In the genomic region with DNA sequence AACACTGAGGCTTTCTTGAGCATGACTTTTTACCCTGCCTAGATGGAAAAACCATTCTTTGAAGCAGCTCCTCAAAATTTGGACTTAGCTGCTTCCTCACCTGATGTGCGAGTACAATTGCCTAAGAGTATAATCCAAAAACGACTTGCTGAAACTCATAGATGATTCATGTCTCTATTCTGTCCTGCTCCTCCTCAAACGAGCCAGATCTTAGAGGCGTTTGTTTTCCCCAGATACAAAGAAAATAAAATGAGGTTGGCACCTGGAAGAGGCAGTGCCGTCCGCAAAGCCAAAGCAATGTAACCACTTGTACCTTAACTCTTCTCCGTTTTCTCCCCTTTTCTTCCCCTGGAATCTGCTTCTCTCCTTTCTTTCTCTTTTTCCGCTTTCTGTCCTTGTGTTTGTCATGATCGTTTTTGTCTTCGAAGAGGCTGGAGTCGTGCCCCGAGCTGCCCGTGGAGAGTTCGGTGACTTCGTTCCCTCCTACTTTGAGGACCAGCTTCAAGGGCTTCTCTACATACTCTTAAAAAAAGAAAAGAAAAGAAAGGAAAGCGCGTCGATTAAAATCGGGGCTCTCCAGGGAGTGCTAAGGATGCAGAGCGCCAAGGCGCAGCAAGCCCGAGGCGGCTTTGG, we compare ENCODE assay signal across 8 cellular contexts. TPM values are rescaled to one million over a fixed set of nuclear protein-coding genes. Genes with fewer than 3 reads are reported as not detected.
DNase-seq lines count a peak whose midpoint lies in the region; ATAC-seq and TF ChIP-seq lines count a peak whose summit lies in the region.

No MANE protein-coding gene starts in this region.

- H3K4me1 ChIP-seq in colonic mucosa = peaks cover 7% of the 10 kb centered on the region

- no peak for DNase-seq in Jurkat, Clone E6-1 (ENCODE audit: low read depth, low spot score)
- DNase-seq in colonic mucosa = no peak
- no peak for DNase-seq in naive thymus-derived CD8-positive, alpha-beta T cell
- no peak for DNase-seq in NCI-H2171 (lab: John Stamatoyannopoulos, UW)
- DNase-seq in COR-L47 (lab: John Stamatoyannopoulos, UW) = no peak
- DNase-seq in activated CD4-positive, alpha-beta T cell treated with anti-CD3 and anti-CD28 coated beads for 48 hours = no peak

- H3K27ac Mint-ChIP-seq in naive thymus-derived CD8-positive, alpha-beta T cell = peak overlapping the region; percentile 68 to 95 (median 90)

- no peaks in the 10 kb centered on the region for H3K9me3 ChIP-seq in colonic mucosa

- no peaks in the 10 kb centered on the region for H3K9me3 Mint-ChIP-seq in naive thymus-derived CD8-positive, alpha-beta T cell

- H3K27ac ChIP-seq in C4-2B (peak overlapping the region; percentile 84), colonic mucosa (no peak overlapping the region)

- H3K27me3 Mint-ChIP-seq in naive thymus-derived CD8-positive, alpha-beta T cell = no peaks in the 10 kb centered on the region

- H3K9ac ChIP-seq in colonic mucosa (ENCODE audit: low read depth in 2 of 2, low read length in 2 of 2) = peak overlapping the region; percentile 70 to 80

- peak overlapping the region; percentile 70 for H3K4me3 ChIP-seq in Jurkat, Clone E6-1 (ENCODE audit: low read length)
- H3K4me3 ChIP-seq in colonic mucosa = peak overlapping the region; percentile 92

- H3K27me3 ChIP-seq in colonic mucosa = no peaks in the 10 kb centered on the region

- peaks cover 0 to 35% (median 3%) of the 10 kb centered on the region in 3 donors for H3K36me3 Mint-ChIP-seq in naive thymus-derived CD8-positive, alpha-beta T cell

- no peak for ATAC-seq in naive thymus-derived CD8-positive, alpha-beta T cell
- ATAC-seq in GM21360 (IDR thresholded peaks at IDR 0.05; ENCODE audit: unreplicated experiment) = no peak

- POLR2A ChIA-PET in naive thymus-derived CD8-positive, alpha-beta T cell (lab: Charles Lee) = interaction anchor here (0.7 to 1.0 kb wide), 2 partner anchors 297 to 379 kb away, joined by 3 to 6 read pairs; no protein-coding TSS in a partner anchor

- H3K36me3 ChIP-seq in colonic mucosa = peaks cover 4% of the 10 kb centered on the region

- peaks cover 31 to 63% (median 55%) of the 10 kb centered on the region in 4 donors for H3K4me1 Mint-ChIP-seq in naive thymus-derived CD8-positive, alpha-beta T cell

- H3K4me3 Mint-ChIP-seq in naive thymus-derived CD8-positive, alpha-beta T cell = peak overlapping the region; percentile 78 to 97 (median 92)

- intact Hi-C loops in colonic mucosa (cut with DNase I) = loop anchor here (10.0 kb wide), 1 partner anchor 123 kb away; no protein-coding TSS in a partner anchor

- TF ChIP-seq CTCF in C4-2B (conservative IDR thresholded peaks at IDR 0.05) (no peak), colonic mucosa (IDR thresholded peaks at IDR 0.05) (no peak)

RNA-seq across cellular contexts. Expression of a gene that starts 0.9 kb away (rescaled TPM):
- polyA plus RNA-seq in Jurkat, Clone E6-1 (2012; ENCODE audit: insufficient read depth, insufficient read length) = 130 TPM
- total RNA-seq in colonic mucosa = 10 to 100 TPM; 69.9 to 76.3 TPM
- 10 to 100 TPM; 69.1 to 82.8 TPM for total RNA-seq in naive thymus-derived CD8-positive, alpha-beta T cell
- polyA plus RNA-seq in naive thymus-derived CD8-positive, alpha-beta T cell = 10 to 100 TPM; 42.5 to 62.6 (median 49.1) TPM
